8 cellular contexts compared by ENCODE assay signal in the genomic region with DNA sequence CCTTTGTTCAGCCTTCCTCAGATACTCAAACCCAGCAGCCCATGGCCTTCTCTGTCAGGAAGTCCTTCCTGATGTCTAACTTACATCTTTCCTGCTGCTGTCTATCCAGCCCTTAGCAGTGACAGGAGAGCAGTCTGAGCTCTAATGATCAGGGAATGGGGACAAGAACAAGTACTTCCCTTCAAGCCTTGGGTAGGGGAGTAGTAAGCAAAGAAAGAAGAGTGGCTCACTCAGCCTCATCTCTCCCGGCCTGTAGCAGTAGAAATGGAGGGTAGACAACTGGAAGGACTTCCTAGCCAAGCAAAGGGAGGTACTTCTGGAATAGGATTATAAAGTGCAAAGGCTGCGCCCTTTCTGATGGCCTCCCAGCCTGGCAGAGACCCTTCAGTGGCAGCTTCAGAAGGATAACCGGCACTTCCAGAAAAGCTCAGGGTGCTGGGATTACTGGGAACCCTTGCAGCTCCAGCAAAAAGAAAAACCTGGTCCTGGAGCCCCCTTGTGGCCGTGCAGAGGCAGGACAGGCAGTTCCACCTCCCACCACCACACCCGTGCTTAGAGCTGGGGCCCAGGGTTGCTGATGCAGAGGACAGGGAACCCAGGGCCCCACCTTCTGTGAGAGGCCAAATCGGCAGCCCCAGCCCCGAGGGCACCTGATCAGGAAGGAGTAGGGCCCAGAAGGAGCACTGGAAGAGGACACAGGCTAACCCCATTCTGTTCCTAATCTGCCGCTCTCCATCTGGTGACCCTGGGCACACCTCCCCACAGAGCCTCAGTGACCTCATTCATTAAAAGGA. TPM values are rescaled to one million over a fixed set of nuclear protein-coding genes. Genes with fewer than 3 reads are reported as not detected.
A peak's percentile ranks its signal among the peaks of the same experiment; 100 is the strongest.
DNase-seq lines count a peak whose midpoint lies in the region; ATAC-seq and TF ChIP-seq lines count a peak whose summit lies in the region.

No MANE protein-coding gene starts in this region.

- H3K9me3 ChIP-seq in esophagus muscularis mucosa (no peaks in the 10 kb centered on the region), neural cell (ENCODE audit: low read length) (no peaks in the 10 kb centered on the region), testis (no peaks in the 10 kb centered on the region)

- H3K36me3 ChIP-seq in esophagus muscularis mucosa, result no peaks in the 10 kb centered on the region
- no peaks in the 10 kb centered on the region for H3K36me3 ChIP-seq in neural cell (ENCODE audit: insufficient read depth, low read length)
- H3K36me3 ChIP-seq in testis (ENCODE audit: low read depth, missing control alignments), result no peaks in the 10 kb centered on the region

- 25% methylated on average over 7 of the region's 8 CpGs for WGBS in esophagus muscularis mucosa
- 25 to 26% methylated on average over 7 to 8 of the region's 8 CpGs for WGBS in testis, 2 donors

- H2AFZ ChIP-seq in neural cell (ENCODE audit: low read depth, low read length), result no peak overlapping the region

- peak; percentile 78 for TF ChIP-seq CTCF in GM10248 (IDR thresholded peaks at IDR 0.05; ENCODE audit: control extremely low read depth, extremely low read depth, low read depth, missing control alignments)
- TF ChIP-seq CTCF in esophagus muscularis mucosa (IDR thresholded peaks at IDR 0.05), result peak in 2 of 3 experiments; percentile 90 to 92
- peak; percentile 84 for TF ChIP-seq CTCF in neural cell (IDR thresholded peaks at IDR 0.05; ENCODE audit: poor library complexity, severe bottlenecking)
- TF ChIP-seq CTCF in testis (IDR thresholded peaks at IDR 0.05), result peak; percentile 93 to 98 (median 97)

- H3K4me2 ChIP-seq in neural cell (ENCODE audit: low read length), result no peak overlapping the region

- peak; percentile 83 for DNase-seq in GM10248 (ENCODE audit: extremely low spot score)
- peak; percentile 90 for DNase-seq in HuH-7.5 (ENCODE audit: low spot score)
- DNase-seq in OCI-M1 (lab: John Stamatoyannopoulos, UW), result peak; percentile 72
- peak; percentile 45 for DNase-seq in activated T-cell treated with anti-CD3 and anti-CD28 coated beads for 4 hours
- no peak for DNase-seq in esophagus muscularis mucosa (ENCODE audit: extremely low spot score)
- peak; percentile 74 for DNase-seq in testis

- TF ChIP-seq POLR2A in esophagus muscularis mucosa (IDR thresholded peaks at IDR 0.05; ENCODE audit: low read depth), result no peak
- TF ChIP-seq POLR2A in testis (IDR thresholded peaks at IDR 0.05), result no peak

- H3K27me3 ChIP-seq in esophagus muscularis mucosa (peaks cover 0 to 87% (median 4%) of the 10 kb centered on the region in 4 donors), neural cell (ENCODE audit: insufficient read depth, low read depth, low read length) (peaks cover 67% of the 10 kb centered on the region), testis (no peaks in the 10 kb centered on the region)

- H3K4me1 ChIP-seq in esophagus muscularis mucosa (peaks cover 0 to 6% (median 0%) of the 10 kb centered on the region in 4 donors), testis (no peaks in the 10 kb centered on the region)

- H3K27ac ChIP-seq in esophagus muscularis mucosa (replicated peaks in 1 of 4) (no peak overlapping the region), neural cell (ENCODE audit: low read length) (no peak overlapping the region), testis (no peak overlapping the region)

- no peak overlapping the region for H3K9ac ChIP-seq in neural cell (ENCODE audit: low read length)

- no peaks in the 10 kb centered on the region for H3K9me2 ChIP-seq in neural cell (ENCODE audit: insufficient read depth, low read length)

- intact Hi-C loops in esophagus muscularis mucosa (cut with DNase I) (no loop called here), testis (cut with DNase I; ENCODE audit: low total_unique reads) (loop anchor here (5.0 kb wide), 1 partner anchor 214 kb away; a partner anchor contains a TSS)

- TF ChIP-seq EP300 in esophagus muscularis mucosa (IDR thresholded peaks at IDR 0.05) (no peak), neural cell (conservative IDR thresholded peaks at IDR 0.05; ENCODE audit: poor library complexity, severe bottlenecking) (no peak)

- TF ChIP-seq RAD21 in neural cell (conservative IDR thresholded peaks at IDR 0.05), result peak; percentile 67

- no peaks in the 10 kb centered on the region for H4K20me1 ChIP-seq in neural cell (ENCODE audit: insufficient read depth)

- ATAC-seq in GM21423 (IDR thresholded peaks at IDR 0.05; ENCODE audit: unreplicated experiment), result no peak

- H3F3A ChIP-seq in neural cell (ENCODE audit: insufficient read depth, low read length, poor library complexity, severe bottlenecking), result no peaks in the 10 kb centered on the region

- no peaks in the 10 kb centered on the region for H3K79me2 ChIP-seq in neural cell (replicated peaks; ENCODE audit: insufficient read depth, low read length)

- CTCF ChIA-PET in GM10248 (lab: Yijun Ruan, JAX), result interaction anchor here (0.6 to 5.8 kb wide), 41 partner anchors 9 to 259 kb away, joined by 3 to 122 read pairs (median 5); a partner anchor contains a TSS

- H3K4me3 ChIP-seq in esophagus muscularis mucosa (no peak overlapping the region), neural cell (ENCODE audit: low read length) (no peak overlapping the region), testis (no peak overlapping the region)

- POLR2A ChIA-PET in GM10248 (lab: Yijun Ruan, JAX), result no interaction called here

TF ChIP-seq in neural cell, 6 proteins besides CTCF, POLR2A, EP300 and RAD21:
- peak; percentile 81 for TF ChIP-seq SMC3 (conservative IDR thresholded peaks at IDR 0.05; ENCODE audit: poor library complexity)
- TF ChIP-seq, protein P1, sequence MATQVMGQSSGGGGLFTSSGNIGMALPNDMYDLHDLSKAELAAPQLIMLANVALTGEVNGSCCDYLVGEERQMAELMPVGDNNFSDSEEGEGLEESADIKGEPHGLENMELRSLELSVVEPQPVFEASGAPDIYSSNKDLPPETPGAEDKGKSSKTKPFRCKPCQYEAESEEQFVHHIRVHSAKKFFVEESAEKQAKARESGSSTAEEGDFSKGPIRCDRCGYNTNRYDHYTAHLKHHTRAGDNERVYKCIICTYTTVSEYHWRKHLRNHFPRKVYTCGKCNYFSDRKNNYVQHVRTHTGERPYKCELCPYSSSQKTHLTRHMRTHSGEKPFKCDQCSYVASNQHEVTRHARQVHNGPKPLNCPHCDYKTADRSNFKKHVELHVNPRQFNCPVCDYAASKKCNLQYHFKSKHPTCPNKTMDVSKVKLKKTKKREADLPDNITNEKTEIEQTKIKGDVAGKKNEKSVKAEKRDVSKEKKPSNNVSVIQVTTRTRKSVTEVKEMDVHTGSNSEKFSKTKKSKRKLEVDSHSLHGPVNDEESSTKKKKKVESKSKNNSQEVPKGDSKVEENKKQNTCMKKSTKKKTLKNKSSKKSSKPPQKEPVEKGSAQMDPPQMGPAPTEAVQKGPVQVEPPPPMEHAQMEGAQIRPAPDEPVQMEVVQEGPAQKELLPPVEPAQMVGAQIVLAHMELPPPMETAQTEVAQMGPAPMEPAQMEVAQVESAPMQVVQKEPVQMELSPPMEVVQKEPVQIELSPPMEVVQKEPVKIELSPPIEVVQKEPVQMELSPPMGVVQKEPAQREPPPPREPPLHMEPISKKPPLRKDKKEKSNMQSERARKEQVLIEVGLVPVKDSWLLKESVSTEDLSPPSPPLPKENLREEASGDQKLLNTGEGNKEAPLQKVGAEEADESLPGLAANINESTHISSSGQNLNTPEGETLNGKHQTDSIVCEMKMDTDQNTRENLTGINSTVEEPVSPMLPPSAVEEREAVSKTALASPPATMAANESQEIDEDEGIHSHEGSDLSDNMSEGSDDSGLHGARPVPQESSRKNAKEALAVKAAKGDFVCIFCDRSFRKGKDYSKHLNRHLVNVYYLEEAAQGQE (IDR thresholded peaks at IDR 0.05; ENCODE audit: borderline replicate concordance), result no peak

RNA-seq across cellular contexts. Expression of a gene that starts 12.4 kb away (rescaled TPM):
- total RNA-seq in esophagus muscularis mucosa (10 to 100 TPM; 28.0 to 37.2 (median 30.8) TPM), testis (10 to 100 TPM; 33.8 to 37.2 TPM)
- polyA plus RNA-seq in neural cell (57.8 and 76.6 TPM in 2 replicates), testis (ENCODE audit: insufficient read depth, low read depth, low replicate concordance) (35.8 TPM)
- 45.6 and 54.0 TPM in 2 replicates for polyA minus RNA-seq in neural cell
